In genomic region chr16:12054396-12054795, GRCh38 we compare ENCODE assay signal across 19 cellular contexts.
DNase-seq lines count a peak whose midpoint lies in the region; ATAC-seq, FAIRE-seq and TF ChIP-seq lines count a peak whose summit lies in the region.
"Had no signal": no experiment of that assay in that cellular context is flagged by ENCODE, and none has a peak within 500 bp of the region (broad histone marks: within the 10 kb centered on the region; RNA-seq: fewer than 3 reads in every experiment).

No MANE protein-coding gene starts in this region.

- peaks cover 2% of the 10 kb centered on the region for H3K36me3 Mint-ChIP-seq in activated CD8-positive, alpha-beta T cell treated with anti-CD3 and anti-CD28 coated beads, Interleukin-2, amount 10 ng/mL, durations not matched to agents 7 days and 5 days (ENCODE audit: low read depth)
- H3K36me3 Mint-ChIP-seq in activated CD8-positive, alpha-beta T cell treated with anti-CD3 and anti-CD28 coated beads for 36 hours (ENCODE audit: low read depth), result peaks cover 2% of the 10 kb centered on the region
- no peaks in the 10 kb centered on the region for H3K36me3 Mint-ChIP-seq in natural killer cell

- peaks cover 14% of the 10 kb centered on the region for H3K4me1 Mint-ChIP-seq in activated CD8-positive, alpha-beta T cell treated with anti-CD3 and anti-CD28 coated beads, Interleukin-2, amount 10 ng/mL, durations not matched to agents 7 days and 5 days (ENCODE audit: low read depth)
- peaks cover 10% of the 10 kb centered on the region for H3K4me1 Mint-ChIP-seq in activated CD8-positive, alpha-beta T cell treated with anti-CD3 and anti-CD28 coated beads for 36 hours (ENCODE audit: low read depth)
- H3K4me1 Mint-ChIP-seq in natural killer cell, result peaks cover 0 to 8% of the 10 kb centered on the region in 2 donors

- TF ChIP-seq CTCF in activated CD8-positive, alpha-beta T cell treated with anti-CD3 and anti-CD28 coated beads for 36 hours (IDR thresholded peaks at IDR 0.05), result no peak
- TF ChIP-seq CTCF in kidney (IDR thresholded peaks at IDR 0.05; ENCODE audit: borderline replicate concordance, extremely low read depth, insufficient read depth) (no peak), natural killer cell (IDR thresholded peaks at IDR 0.05) (no peak)

- CTCF ChIA-PET in activated CD8-positive, alpha-beta T cell treated with anti-CD3 and anti-CD28 coated beads, Interleukin-2, amount 10 ng/mL, durations not matched to agents 7 days and 5 days (lab: Charles Lee), result no interaction called here
- CTCF ChIA-PET in activated CD8-positive, alpha-beta T cell treated with anti-CD3 and anti-CD28 coated beads for 36 hours (lab: Charles Lee), result interaction anchor here (0.7 kb wide), 1 partner anchor 13 kb away, joined by 3 read pairs; no protein-coding TSS in a partner anchor

- ATAC-seq in activated CD8-positive, alpha-beta T cell treated with anti-CD3 and anti-CD28 coated beads, Interleukin-2, amount 10 ng/mL, durations not matched to agents 7 days and 5 days, result no peak
- no peak for ATAC-seq in activated CD8-positive, alpha-beta T cell treated with anti-CD3 and anti-CD28 coated beads for 36 hours
- no peak for ATAC-seq in HG03280 (IDR thresholded peaks at IDR 0.05; ENCODE audit: unreplicated experiment)
- ATAC-seq in natural killer cell, result no peak
- ATAC-seq: CD8-positive, alpha-beta T cell had no signal

- no peaks in the 10 kb centered on the region for H3K9me3 ChIP-seq in kidney (ENCODE audit: control insufficient read depth in 1 of 2, low read length in 2 of 2)
- H3K9me3 ChIP-seq: BLaER1 had no signal

- no peak for DNase-seq in activated CD8-positive, alpha-beta T cell treated with anti-CD3 and anti-CD28 coated beads, Interleukin-2, amount 10 ng/mL, durations not matched to agents 7 days and 5 days
- no peak for DNase-seq in activated CD8-positive, alpha-beta T cell treated with anti-CD3 and anti-CD28 coated beads for 36 hours
- DNase-seq in kidney, result no peak
- DNase-seq in posterior vena cava (ENCODE audit: low spot score), result peak; percentile 62
- peak; percentile 34 for DNase-seq in ureter (ENCODE audit: low spot score)
- no peak for DNase-seq in hepatic stellate cell (ENCODE audit: low spot score)
- no peak for DNase-seq in natural killer cell
- DNase-seq: 8988T; CD8-positive, alpha-beta T cell; Kasumi-1; MM.1S; NCI-H1105 treated with DMSO at 0.1 percent for 48 hours; NCI-H187 treated with DMSO at 0.1 percent for 48 hours; NCI-H526 treated with DMSO at 0.1 percent for 48 hours; OCI-M1 had no signal

- peak overlapping the region; percentile 66 to 76 for H3K27ac ChIP-seq in kidney (ENCODE audit: low read depth in 2 of 2, low read length in 2 of 2)
- H3K27ac ChIP-seq: BLaER1 had no signal

- no peaks in the 10 kb centered on the region for H3K9me3 Mint-ChIP-seq in activated CD8-positive, alpha-beta T cell treated with anti-CD3 and anti-CD28 coated beads, Interleukin-2, amount 10 ng/mL, durations not matched to agents 7 days and 5 days (ENCODE audit: insufficient read depth)
- no peaks in the 10 kb centered on the region for H3K9me3 Mint-ChIP-seq in activated CD8-positive, alpha-beta T cell treated with anti-CD3 and anti-CD28 coated beads for 36 hours
- H3K9me3 Mint-ChIP-seq in natural killer cell, result no peaks in the 10 kb centered on the region
- H3K9me3 Mint-ChIP-seq: CD8-positive, alpha-beta T cell; IgD-negative memory B cell had no signal

- peaks cover 21 to 25% of the 10 kb centered on the region in 2 donors for H3K4me1 ChIP-seq in kidney (ENCODE audit: control insufficient read depth in 1 of 2, insufficient read depth in 1 of 2, low read depth in 1 of 2, low read length in 2 of 2)

- POLR2A ChIA-PET in activated CD8-positive, alpha-beta T cell treated with anti-CD3 and anti-CD28 coated beads, Interleukin-2, amount 10 ng/mL, durations not matched to agents 7 days and 5 days (lab: Charles Lee), result no interaction called here
- POLR2A ChIA-PET in activated CD8-positive, alpha-beta T cell treated with anti-CD3 and anti-CD28 coated beads for 36 hours (lab: Charles Lee), result no interaction called here

- no peak overlapping the region for H3K9ac ChIP-seq in kidney (ENCODE audit: low read length in 2 of 2)
- H3K9ac ChIP-seq: BLaER1 had no signal

- no peak overlapping the region for H3K4me3 ChIP-seq in kidney (ENCODE audit: low read length in 2 of 2)
- H3K4me3 ChIP-seq: BLaER1 had no signal

- FAIRE-seq in kidney (lab: Jason Lieb, UNC), result no peak
- FAIRE-seq: H54 had no signal

- no peak overlapping the region for H3K4me3 Mint-ChIP-seq in activated CD8-positive, alpha-beta T cell treated with anti-CD3 and anti-CD28 coated beads, Interleukin-2, amount 10 ng/mL, durations not matched to agents 7 days and 5 days
- no peak overlapping the region for H3K4me3 Mint-ChIP-seq in activated CD8-positive, alpha-beta T cell treated with anti-CD3 and anti-CD28 coated beads for 36 hours
- no peak overlapping the region for H3K4me3 Mint-ChIP-seq in natural killer cell
- H3K4me3 Mint-ChIP-seq: CD8-positive, alpha-beta T cell; IgD-negative memory B cell had no signal

- intact Hi-C loops in activated CD8-positive, alpha-beta T cell treated with anti-CD3 and anti-CD28 coated beads for 36 hours (cut with micrococcal nuclease), result no loop called here
- intact Hi-C loops in kidney (cut with DNase I), result no loop called here
- intact Hi-C loops in posterior vena cava (cut with DNase I), result no loop called here
- intact Hi-C loops in natural killer cell (cut with micrococcal nuclease), result no loop called here

- peak overlapping the region; percentile 48 for H3K27ac Mint-ChIP-seq in activated CD8-positive, alpha-beta T cell treated with anti-CD3 and anti-CD28 coated beads, Interleukin-2, amount 10 ng/mL, durations not matched to agents 7 days and 5 days
- no peak overlapping the region for H3K27ac Mint-ChIP-seq in activated CD8-positive, alpha-beta T cell treated with anti-CD3 and anti-CD28 coated beads for 36 hours
- H3K27ac Mint-ChIP-seq in natural killer cell, result no peak overlapping the region
- H3K27ac Mint-ChIP-seq: CD8-positive, alpha-beta T cell had no signal

- H3K27me3 Mint-ChIP-seq in activated CD8-positive, alpha-beta T cell treated with anti-CD3 and anti-CD28 coated beads, Interleukin-2, amount 10 ng/mL, durations not matched to agents 7 days and 5 days (ENCODE audit: low read depth), result no peaks in the 10 kb centered on the region
- no peaks in the 10 kb centered on the region for H3K27me3 Mint-ChIP-seq in activated CD8-positive, alpha-beta T cell treated with anti-CD3 and anti-CD28 coated beads for 36 hours
- H3K27me3 Mint-ChIP-seq in natural killer cell (ENCODE audit: low read depth in 2 of 2), result no peaks in the 10 kb centered on the region
- H3K27me3 Mint-ChIP-seq: IgD-negative memory B cell had no signal

- peaks cover 2 to 18% of the 10 kb centered on the region in 2 donors for H3K36me3 ChIP-seq in kidney (ENCODE audit: control insufficient read depth in 1 of 2, insufficient read depth in 2 of 2, low read length in 2 of 2)

Comparison
In these comparisons a context has a peak if more than half of its experiments do, and no peak if none do; other contexts are left out.
1. DNase-seq: peak in posterior vena cava (single experiment) and ureter (single experiment); none in activated CD8-positive, alpha-beta T cell treated with anti-CD3 and anti-CD28 coated beads, Interleukin-2, amount 10 ng/mL, durations not matched to agents 7 days and 5 days (single experiment), activated CD8-positive, alpha-beta T cell treated with anti-CD3 and anti-CD28 coated beads for 36 hours (single experiment), kidney (single experiment), hepatic stellate cell (single experiment) and natural killer cell (single experiment).